In genomic region chr1:94237291-94238226, GRCh38 we compare ENCODE assay signal across 8 cellular contexts. TPM values are rescaled to one million over a fixed set of nuclear protein-coding genes. Genes with fewer than 3 reads are reported as not detected.
DNase-seq lines count a peak whose midpoint lies in the region; ATAC-seq and TF ChIP-seq lines count a peak whose summit lies in the region.

ARHGAP29 (minus strand) TSS chr1:94237584; CDS start chr1:94231611, 5,973 bp downstream.

- H3K4me3 Mint-ChIP-seq in activated T-cell treated with anti-CD3 and anti-CD28 coated beads, Interleukin-2, amount 50 U/mL, for 4 hours = peak within 1 kb of the TSS; percentile 66
- peak within 1 kb of the TSS; percentile 48 to 85 (median 74) for H3K4me3 Mint-ChIP-seq in naive thymus-derived CD8-positive, alpha-beta T cell

- H3K9me3 Mint-ChIP-seq in activated T-cell treated with anti-CD3 and anti-CD28 coated beads, Interleukin-2, amount 50 U/mL, for 4 hours = peaks cover 9% of the 10 kb centered on the region
- H3K9me3 Mint-ChIP-seq in naive thymus-derived CD8-positive, alpha-beta T cell = peaks cover 4 to 27% (median 10%) of the 10 kb centered on the region in 9 donors

- no peak within 1 kb of the TSS for H3K27ac Mint-ChIP-seq in naive thymus-derived CD8-positive, alpha-beta T cell

- H3K27ac ChIP-seq in temporal lobe (ENCODE audit: low read depth, low read length) = peak within 1 kb of the TSS; percentile 11

- POLR2A ChIA-PET in naive thymus-derived CD8-positive, alpha-beta T cell (lab: Charles Lee) = interaction anchor here (0.7 kb wide), 1 partner anchor 161 kb away, joined by 8 read pairs; no protein-coding TSS in a partner anchor

- peaks cover 64% of the 10 kb centered on the region for H3K27me3 Mint-ChIP-seq in activated T-cell treated with anti-CD3 and anti-CD28 coated beads, Interleukin-2, amount 50 U/mL, for 4 hours (ENCODE audit: low read depth)
- H3K27me3 Mint-ChIP-seq in naive thymus-derived CD8-positive, alpha-beta T cell = peaks cover 58 to 82% (median 62%) of the 10 kb centered on the region in 5 donors

- no peaks in the 10 kb centered on the region for H3K36me3 Mint-ChIP-seq in activated T-cell treated with anti-CD3 and anti-CD28 coated beads, Interleukin-2, amount 50 U/mL, for 4 hours (ENCODE audit: insufficient read depth)
- peaks cover 0 to 15% (median 2%) of the 10 kb centered on the region in 3 donors for H3K36me3 Mint-ChIP-seq in naive thymus-derived CD8-positive, alpha-beta T cell

- no peak for TF ChIP-seq POLR2A in GM18505 (IDR thresholded peaks at IDR 0.05; ENCODE audit: borderline replicate concordance, extremely low read depth, insufficient read depth, insufficient read length)

- peaks cover 11% of the 10 kb centered on the region for H3K4me1 Mint-ChIP-seq in activated T-cell treated with anti-CD3 and anti-CD28 coated beads, Interleukin-2, amount 50 U/mL, for 4 hours (ENCODE audit: low read depth)
- peaks cover 13 to 17% (median 16%) of the 10 kb centered on the region in 4 donors for H3K4me1 Mint-ChIP-seq in naive thymus-derived CD8-positive, alpha-beta T cell

- peak; percentile 92 for ATAC-seq in GM18505 (IDR thresholded peaks at IDR 0.05; ENCODE audit: unreplicated experiment)
- peak; percentile 63 for ATAC-seq in HG03025 (IDR thresholded peaks at IDR 0.05; ENCODE audit: low FRiP score, unreplicated experiment)
- peak; percentile 90 to 92 for ATAC-seq in activated T-cell treated with anti-CD3 and anti-CD28 coated beads, Interleukin-2, amount 50 U/mL, for 4 hours
- peak; percentile 78 to 85 for ATAC-seq in naive thymus-derived CD8-positive, alpha-beta T cell

- peak; percentile 51 for DNase-seq in 8988T
- peak; percentile 73 for DNase-seq in NCI-H460 (ENCODE audit: extremely low read depth, low read depth)
- peak; percentile 19 for DNase-seq in activated T-cell treated with anti-CD3 and anti-CD28 coated beads, Interleukin-2, amount 50 U/mL, for 4 hours
- DNase-seq in fibroblast of gingiva (ENCODE audit: low read depth) = peak; percentile 69
- peak in 8 of 10 donors; percentile 3 to 63 (median 30) for DNase-seq in naive thymus-derived CD8-positive, alpha-beta T cell

RNA-seq across cellular contexts. Expression of gene ARHGAP29, which starts in this region (rescaled TPM):
- 19.8 and 27.3 TPM in 2 replicates for total RNA-seq in NCI-H460 (2014; rRNA removed; shearing (Covaris generic))
- polyA plus RNA-seq in NCI-H460 (2014; cell fraction: nucleus; rRNA removed) = 14.1 and 18.0 TPM in 2 replicates
- total RNA-seq in activated T-cell treated with anti-CD3 and anti-CD28 coated beads, Interleukin-2, amount 50 U/mL, for 4 hours = under 1 TPM; 0.16 to 0.33 (median 0.26) TPM
- total RNA-seq in naive thymus-derived CD8-positive, alpha-beta T cell = not detected
- not detected for polyA plus RNA-seq in naive thymus-derived CD8-positive, alpha-beta T cell
- total RNA-seq in temporal lobe = 14.8 TPM

Comparison
In these comparisons a context has a peak if more than half of its experiments do, and no peak if none do; other contexts are left out.
1. Peak in every context shown above with its lines: DNase-seq, ATAC-seq and H3K27ac ChIP-seq.
2. RNA of gene ARHGAP29 (total RNA-seq): 19.8 to 27.3 TPM in NCI-H460 and 14.8 TPM in temporal lobe (single experiment); 0.16 to 0.33 TPM in activated T-cell treated with anti-CD3 and anti-CD28 coated beads, Interleukin-2, amount 50 U/mL, for 4 hours and not detected in naive thymus-derived CD8-positive, alpha-beta T cell; every median in the first group is over 10 times any median in the second.
3. Peak in DNase-seq and ATAC-seq in activated T-cell treated with anti-CD3 and anti-CD28 coated beads, Interleukin-2, amount 50 U/mL, for 4 hours; RNA of the gene not detected or under 1 TPM.
4. Peak in DNase-seq and ATAC-seq in naive thymus-derived CD8-positive, alpha-beta T cell; RNA of the gene not detected or under 1 TPM.
5. DNase-seq: peak in every context shown above with its lines; median percentile 73 in NCI-H460; 69 in fibroblast of gingiva; 51 in 8988T; 30 in naive thymus-derived CD8-positive, alpha-beta T cell; 19 in activated T-cell treated with anti-CD3 and anti-CD28 coated beads, Interleukin-2, amount 50 U/mL, for 4 hours.